30 cellular contexts compared by ENCODE assay signal in genomic region chr13:82092312-82092711, GRCh38.
"Had no signal": no experiment of that assay in that cellular context is flagged by ENCODE, and none has a peak within 500 bp of the region (broad histone marks: within the 10 kb centered on the region; RNA-seq: fewer than 3 reads in every experiment).

No MANE protein-coding gene starts in this region.

- H3K79me2 ChIP-seq: parathyroid adenoma had no signal

- FAIRE-seq: urothelium cell line had no signal

- H3K27ac ChIP-seq: neural progenitor cell, ovary, parathyroid adenoma, psoas muscle, skin epidermis, spleen, stomach, thoracic aorta, thyroid gland, tibial nerve, upper lobe of left lung, vagina had no signal

- ATAC-seq: natural killer cell; psoas muscle; right cardiac atrium; sciatic nerve; stimulated activated effector memory CD8-positive, alpha-beta T cell treated with anti-CD3 and anti-CD28 coated beads, Interleukin-12 subunit alpha, Interleukin-12 subunit beta, amount 100 ng/mL, for 72 hours; stimulated activated naive B cell treated with anti-CD40 and anti-IgM and Interleukin-4, amounts not matched to agents 10 μg/mL and 1 μg/mL and 100 μg/mL, for 72 hours had no signal

- H3K4me3 ChIP-seq: neural progenitor cell, ovary, psoas muscle, skin epidermis, smooth muscle cell, spleen, stomach, thoracic aorta, thyroid gland, tibial nerve, upper lobe of left lung, vagina had no signal

- DNase-seq: natural killer cell; occipital lobe; ovary; posterior cingulate gyrus; psoas muscle; right cardiac atrium; spleen; stimulated activated CD4-positive, alpha-beta T cell treated with anti-CD3 and anti-CD28 coated beads, Interleukin-12 subunit alpha, Interleukin-12 subunit beta, amount 100 ng/mL, for 4 hours; stimulated activated CD4-positive, alpha-beta T cell treated with anti-CD3 and anti-CD28 coated beads, Interleukin-2, amount 100 ng/mL, for 24 hours; stimulated activated CD4-positive, alpha-beta T cell treated with anti-CD3 and anti-CD28 coated beads, Interleukin-2, amount 100 ng/mL, for 48 hours; stimulated activated CD4-positive, alpha-beta T cell treated with anti-CD3 and anti-CD28 coated beads, Interleukin-4, amount 100 ng/mL, for 24 hours; stimulated activated naive B cell treated with anti-CD40 and anti-IgM and Interleukin-4, amounts not matched to agents 10 μg/mL and 1 μg/mL and 100 μg/mL, for 72 hours; stimulated activated naive CD4-positive, alpha-beta T cell treated with Interleukin-2 at 50 U/mL for 16 hours; stomach; thyroid gland; trophoblast cell; upper lobe of left lung had no signal

- H3K36me3 ChIP-seq: neural progenitor cell, ovary, spleen, stomach, thoracic aorta, thyroid gland, tibial nerve, upper lobe of left lung, vagina had no signal

- H3K9me3 Mint-ChIP-seq: neural progenitor cell had no signal

- H3K36me3 Mint-ChIP-seq: natural killer cell; neural progenitor cell; stimulated activated effector memory CD8-positive, alpha-beta T cell treated with anti-CD3 and anti-CD28 coated beads, Interleukin-12 subunit alpha, Interleukin-12 subunit beta, amount 100 ng/mL, for 72 hours; stimulated activated naive B cell treated with anti-CD40 and anti-IgM and Interleukin-4, amounts not matched to agents 10 μg/mL and 1 μg/mL and 100 μg/mL, for 72 hours had no signal

- H2AFZ ChIP-seq: neural progenitor cell, parathyroid adenoma had no signal

- H3K4me1 ChIP-seq: neural progenitor cell, parathyroid adenoma, psoas muscle, spleen, stomach, thyroid gland, tibial nerve, upper lobe of left lung, vagina had no signal

- H3K4me2 ChIP-seq: neural progenitor cell, smooth muscle cell had no signal

- H3K9me3 ChIP-seq: ovary, psoas muscle, thoracic aorta, thyroid gland, tibial nerve, upper lobe of left lung, vagina had no signal

- H3K9ac ChIP-seq: neural progenitor cell, parathyroid adenoma had no signal

- H3K27me3 ChIP-seq: neural progenitor cell, ovary, spleen, stomach, thyroid gland, tibial nerve, upper lobe of left lung, vagina had no signal

- H3K27ac Mint-ChIP-seq: natural killer cell; nephron; neural progenitor cell; progenitor cell of endocrine pancreas; stimulated activated effector memory CD8-positive, alpha-beta T cell treated with anti-CD3 and anti-CD28 coated beads, Interleukin-12 subunit alpha, Interleukin-12 subunit beta, amount 100 ng/mL, for 72 hours; stimulated activated naive B cell treated with anti-CD40 and anti-IgM and Interleukin-4, amounts not matched to agents 10 μg/mL and 1 μg/mL and 100 μg/mL, for 72 hours; stimulated activated naive CD8-positive, alpha-beta T cell treated with anti-CD3 and anti-CD28 coated beads, Interleukin-15, Interleukin-2, amounts not matched to agents 100 ng/mL and 50 ng/mL, for 24 hours had no signal
